Comparison of ENCODE assay signal across 13 cellular contexts in the genomic region with DNA sequence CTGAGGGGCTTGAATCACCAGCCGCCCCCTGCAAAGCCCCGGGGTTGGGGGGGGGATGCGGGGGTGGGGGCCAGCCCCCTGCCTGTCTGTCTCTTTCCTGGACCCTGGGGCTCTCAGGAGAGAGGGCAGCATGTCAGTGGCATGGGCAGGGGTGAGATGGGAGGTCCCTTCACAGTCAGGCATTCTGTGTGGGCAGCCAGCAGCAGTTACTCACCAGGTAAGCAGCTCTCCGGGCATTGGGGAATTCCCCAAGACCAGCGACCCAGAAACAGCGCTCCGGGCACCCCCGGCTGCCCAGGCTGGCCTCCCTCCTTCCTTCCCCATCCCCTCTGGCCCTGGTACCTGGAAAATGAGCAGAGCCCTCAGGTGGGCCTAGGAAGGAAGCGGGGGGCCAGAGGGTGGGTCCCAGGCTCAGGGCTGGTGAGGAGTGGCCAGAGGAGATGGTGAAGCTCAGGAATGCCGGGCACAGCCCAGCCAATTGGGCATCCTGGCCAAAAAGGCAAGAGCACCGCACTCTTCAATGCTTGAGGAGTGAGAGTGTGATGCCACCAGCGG. TPM values are rescaled to one million over a fixed set of nuclear protein-coding genes. Genes with fewer than 3 reads are reported as not detected.
DNase-seq lines count a peak whose midpoint lies in the region; ATAC-seq and TF ChIP-seq lines count a peak whose summit lies in the region.
"Had no signal": no experiment of that assay in that cellular context is flagged by ENCODE, and none has a peak within 500 bp of the region (broad histone marks: within the 10 kb centered on the region; RNA-seq: fewer than 3 reads in every experiment).

No MANE protein-coding gene starts in this region.

- no peak for ATAC-seq in Right ventricle myocardium inferior
- peak; percentile 64 for ATAC-seq in SK-N-SH treated with all-trans-retinoic acid at 6 μM for 48 hours

- no peaks in the 10 kb centered on the region for H3K9me3 Mint-ChIP-seq in stimulated activated naive CD8-positive, alpha-beta T cell treated with anti-CD3 and anti-CD28 coated beads, Interleukin-15, Interleukin-2, amounts not matched to agents 100 ng/mL and 50 ng/mL, for 24 hours
- H3K9me3 Mint-ChIP-seq in endothelial cell (ENCODE audit: unreplicated experiment) = no peaks in the 10 kb centered on the region
- H3K9me3 Mint-ChIP-seq: CD4-positive, alpha-beta T cell had no signal

- peaks cover 0 to 45% of the 10 kb centered on the region in 2 donors for H3K4me1 ChIP-seq in right atrium auricular region

- no peak overlapping the region for H3K4me3 Mint-ChIP-seq in stimulated activated naive CD8-positive, alpha-beta T cell treated with anti-CD3 and anti-CD28 coated beads, Interleukin-15, Interleukin-2, amounts not matched to agents 100 ng/mL and 50 ng/mL, for 24 hours
- H3K4me3 Mint-ChIP-seq in endothelial cell (ENCODE audit: unreplicated experiment) = no peak overlapping the region
- H3K4me3 Mint-ChIP-seq: CD4-positive, alpha-beta T cell had no signal

- H3K36me3 Mint-ChIP-seq in stimulated activated naive CD8-positive, alpha-beta T cell treated with anti-CD3 and anti-CD28 coated beads, Interleukin-15, Interleukin-2, amounts not matched to agents 100 ng/mL and 50 ng/mL, for 24 hours (ENCODE audit: low read depth) = no peaks in the 10 kb centered on the region
- H3K36me3 Mint-ChIP-seq in endothelial cell (ENCODE audit: low read depth, unreplicated experiment) = no peaks in the 10 kb centered on the region

- H3K36me3 ChIP-seq in right atrium auricular region = no peaks in the 10 kb centered on the region
- H3K36me3 ChIP-seq: cardiac muscle cell had no signal

- H3K4me1 Mint-ChIP-seq in stimulated activated naive CD8-positive, alpha-beta T cell treated with anti-CD3 and anti-CD28 coated beads, Interleukin-15, Interleukin-2, amounts not matched to agents 100 ng/mL and 50 ng/mL, for 24 hours (ENCODE audit: low read depth) = peaks cover 71% of the 10 kb centered on the region
- H3K4me1 Mint-ChIP-seq in endothelial cell (ENCODE audit: unreplicated experiment) = peaks cover 11% of the 10 kb centered on the region

- peak overlapping the region; percentile 67 for H3K27ac Mint-ChIP-seq in stimulated activated naive CD8-positive, alpha-beta T cell treated with anti-CD3 and anti-CD28 coated beads, Interleukin-15, Interleukin-2, amounts not matched to agents 100 ng/mL and 50 ng/mL, for 24 hours
- H3K27ac Mint-ChIP-seq in endothelial cell (ENCODE audit: unreplicated experiment) = no peak overlapping the region
- H3K27ac Mint-ChIP-seq: CD4-positive, alpha-beta T cell had no signal

- no peaks in the 10 kb centered on the region for H3K9me3 ChIP-seq in right atrium auricular region

- H3K4me3 ChIP-seq in right atrium auricular region (no peak overlapping the region), foreskin fibroblast (ENCODE audit: low read depth in 1 of 2, low read length in 2 of 2) (no peak overlapping the region)
- H3K4me3 ChIP-seq: cardiac muscle cell had no signal

- no peaks in the 10 kb centered on the region for H3K27me3 Mint-ChIP-seq in stimulated activated naive CD8-positive, alpha-beta T cell treated with anti-CD3 and anti-CD28 coated beads, Interleukin-15, Interleukin-2, amounts not matched to agents 100 ng/mL and 50 ng/mL, for 24 hours
- H3K27me3 Mint-ChIP-seq in endothelial cell (ENCODE audit: unreplicated experiment) = peaks cover 12% of the 10 kb centered on the region

- TF ChIP-seq CTCF in right atrium auricular region (IDR thresholded peaks at IDR 0.05) = no peak
- TF ChIP-seq CTCF in foreskin fibroblast (IDR thresholded peaks at IDR 0.05; ENCODE audit: low read depth, low read length) = no peak
- TF ChIP-seq CTCF in endothelial cell (IDR thresholded peaks at IDR 0.05; ENCODE audit: unreplicated experiment) = no peak

- intact Hi-C loops in Right ventricle myocardium inferior (cut with DNase I) = loop anchor here (5.0 kb wide), 1 partner anchor 43 kb away; no protein-coding TSS in a partner anchor

- H3K27me3 ChIP-seq in right atrium auricular region = peaks cover 0 to 4% of the 10 kb centered on the region in 2 donors

- peak; percentile 18 for DNase-seq in Right ventricle myocardium inferior (ENCODE audit: missing footprints)
- no peak for DNase-seq in right atrium auricular region (ENCODE audit: low spot score)
- DNase-seq in foreskin fibroblast = peak; percentile 68 to 78
- no peak for DNase-seq in NCI-H1417 treated with DMSO at 0.1 percent for 48 hours (lab: John Stamatoyannopoulos, UW)
- no peak for DNase-seq in SK-N-DZ (ENCODE audit: low spot score)
- DNase-seq in endothelial cell (ENCODE audit: low spot score) = no peak
- DNase-seq: CD4-positive, alpha-beta T cell; hippocampal formation; NCI-H526 had no signal

- H3K27ac ChIP-seq in right atrium auricular region = peak overlapping the region in 1 of 2 donors; percentile 22
- H3K27ac ChIP-seq: cardiac muscle cell had no signal

TF ChIP-seq in SK-N-SH treated with all-trans-retinoic acid at 6 μM for 48 hours, 23 proteins besides CTCF, POLR2A, EP300 and RAD21:
- 0 out of 2 replicates have a peak, but pooled peaks have one; percentile 31 for TF ChIP-seq OSR1 (CRISPR knock-in tag; IDR thresholded peaks at IDR 0.05)
- TF ChIP-seq ZNF8 (CRISPR knock-in tag; IDR thresholded peaks at IDR 0.05) = no peak

RNA-seq across cellular contexts. Expression of gene LIF, which starts 4.2 kb away (rescaled TPM):
- total RNA-seq in Right ventricle myocardium inferior = 0.27 TPM
- 1 to 10 TPM in 1 of 2 donors, under 1 TPM in 1; 0.79 to 8.9 TPM for total RNA-seq in right atrium auricular region
- polyA plus RNA-seq in SK-N-DZ (2014; cell fraction: cytosol; rRNA removed) = not detected in 2 replicates
- 0.04 TPM in 1 of 2 replicates, not detected in the other for polyA plus RNA-seq in SK-N-DZ (2014; cell fraction: nucleus; rRNA removed)
- total RNA-seq in endothelial cell (ENCODE audit: unreplicated experiment) = 0.23 TPM

RNA-seq across cellular contexts. Expression of gene OSM, which starts 15.9 kb away (rescaled TPM):
- total RNA-seq in Right ventricle myocardium inferior (0.19 TPM), right atrium auricular region (1 to 10 TPM in 1 of 2 donors, under 1 TPM in 1; 0.63 to 1.6 TPM), endothelial cell (ENCODE audit: unreplicated experiment) (not detected)
- polyA plus RNA-seq in SK-N-DZ (2014; cell fraction: cytosol; rRNA removed) = not detected in 2 replicates
- polyA plus RNA-seq in SK-N-DZ (2014; cell fraction: nucleus; rRNA removed) = not detected in 2 replicates
- total RNA-seq: cardiac muscle cell had no signal
- polyA plus RNA-seq: cardiac muscle cell, neural cell had no signal

RNA-seq across cellular contexts. Expression of gene CASTOR1, which starts 38.5 kb away (rescaled TPM):
- total RNA-seq in Right ventricle myocardium inferior = 8.2 TPM
- total RNA-seq in right atrium auricular region = 10 to 100 TPM in 1 of 2 donors, 1 to 10 TPM in 1; 8.1 to 12.5 TPM
- 3.2 and 4.1 TPM in 2 replicates for polyA plus RNA-seq in SK-N-DZ (2014; cell fraction: cytosol; rRNA removed)
- 7.9 and 11.9 TPM in 2 replicates for polyA plus RNA-seq in SK-N-DZ (2014; cell fraction: nucleus; rRNA removed)
- 17.2 TPM for total RNA-seq in endothelial cell (ENCODE audit: unreplicated experiment)

Comparison
In these comparisons a context has a peak if more than half of its experiments do, and no peak if none do; other contexts are left out.
1. DNase-seq: peak in Right ventricle myocardium inferior (single experiment) and foreskin fibroblast (2 of 2); none in right atrium auricular region (single experiment), NCI-H1417 treated with DMSO at 0.1 percent for 48 hours (single experiment), SK-N-DZ (single experiment) and endothelial cell (single experiment).